ENCODE assay signal across 13 cellular contexts in the genomic region with DNA sequence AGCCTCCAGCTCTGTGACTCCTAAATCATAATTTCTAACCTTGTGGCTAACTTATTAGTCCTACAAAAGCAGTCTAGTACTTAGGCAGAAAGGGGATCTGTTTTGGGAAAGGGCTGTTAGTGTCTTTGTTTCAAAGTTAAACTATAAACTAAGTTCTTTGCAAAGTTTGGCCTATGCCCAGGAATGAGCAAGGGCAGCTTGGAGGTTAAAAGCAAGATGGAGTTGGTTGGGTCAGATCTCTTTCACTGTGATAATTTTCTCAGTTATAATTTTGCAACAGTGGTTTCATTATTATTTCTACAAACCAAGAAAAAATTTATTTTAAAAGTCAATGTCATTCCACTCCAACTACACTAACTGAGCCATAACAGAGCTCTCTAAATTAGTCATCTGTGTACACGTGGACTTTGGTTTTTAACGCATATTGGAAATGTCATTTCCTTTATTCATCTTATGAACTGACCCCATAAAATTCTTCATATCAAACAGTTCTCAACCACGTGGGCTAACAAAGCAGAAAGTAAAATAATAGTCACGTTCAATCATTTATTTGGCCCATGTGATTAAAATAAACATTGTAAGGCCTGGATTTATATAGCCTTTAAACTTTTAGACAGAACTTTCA.
A peak's percentile ranks its signal among the peaks of the same experiment; 100 is the strongest.
DNase-seq lines count a peak whose midpoint lies in the region; ATAC-seq and TF ChIP-seq lines count a peak whose summit lies in the region.
"Had no signal": no experiment of that assay in that cellular context is flagged by ENCODE, and none has a peak within 500 bp of the region (broad histone marks: within the 10 kb centered on the region; RNA-seq: fewer than 3 reads in every experiment).

No MANE protein-coding gene starts in this region.

- intact Hi-C loops in CD8-positive, alpha-beta T cell (cut with DNase I, micrococcal nuclease), result no loop called here
- intact Hi-C loops in lower lobe of right lung (cut with DNase I) (no loop called here), tibial artery (cut with DNase I; ENCODE audit: low total_unique reads) (no loop called here)

- H3K27me3 Mint-ChIP-seq in CD8-positive, alpha-beta T cell (ENCODE audit: low read depth), result peaks cover 2% of the 10 kb centered on the region

- no peak for DNase-seq in CD8-positive, alpha-beta T cell
- no peak for DNase-seq in lower lobe of right lung
- no peak for DNase-seq in tibial nerve (ENCODE audit: low spot score in 2 of 2)
- DNase-seq in tibial artery, result no peak
- DNase-seq: activated naive CD4-positive, alpha-beta T cell treated with anti-CD3 and anti-CD28 coated beads for 36 hours; DMS79; NCI-H2227 treated with DMSO at 0.1 percent for 48 hours had no signal

- TF ChIP-seq POLR2A in tibial nerve (IDR thresholded peaks at IDR 0.05), result no peak

- H3K27me3 ChIP-seq in liver (ENCODE audit: control insufficient read depth in 4 of 4, insufficient read depth in 4 of 4, low read length in 3 of 4), result no peaks in the 10 kb centered on the region
- no peaks in the 10 kb centered on the region for H3K27me3 ChIP-seq in CD8-positive, alpha-beta T cell (ENCODE audit: insufficient read depth, low read length)
- no peaks in the 10 kb centered on the region for H3K27me3 ChIP-seq in lower lobe of right lung (ENCODE audit: low read depth)
- H3K27me3 ChIP-seq in tibial nerve, result no peaks in the 10 kb centered on the region
- no peaks in the 10 kb centered on the region for H3K27me3 ChIP-seq in tibial artery

- CTCF ChIA-PET in CD8-positive, alpha-beta T cell (lab: Charles Lee), result no interaction called here

- H3K4me1 ChIP-seq in liver (ENCODE audit: control insufficient read depth in 4 of 4, insufficient read depth in 4 of 4, low read length in 3 of 4), result peaks cover 0 to 11% (median 7%) of the 10 kb centered on the region in 4 donors
- H3K4me1 ChIP-seq in CD8-positive, alpha-beta T cell (ENCODE audit: insufficient read depth, low read length), result no peaks in the 10 kb centered on the region
- no peaks in the 10 kb centered on the region for H3K4me1 ChIP-seq in lower lobe of right lung
- H3K4me1 ChIP-seq in tibial nerve, result no peaks in the 10 kb centered on the region
- H3K4me1 ChIP-seq in tibial artery, result no peaks in the 10 kb centered on the region

- H3K27ac ChIP-seq in liver (ENCODE audit: low read depth in 1 of 2, low read length in 2 of 2), result no peak overlapping the region
- H3K27ac ChIP-seq in CD8-positive, alpha-beta T cell (ENCODE audit: low read depth, low read length), result no peak overlapping the region
- no peak overlapping the region for H3K27ac ChIP-seq in lower lobe of right lung
- no peak overlapping the region for H3K27ac ChIP-seq in tibial nerve
- no peak overlapping the region for H3K27ac ChIP-seq in tibial artery
- H3K27ac ChIP-seq: epithelial cell of prostate had no signal

- no peaks in the 10 kb centered on the region for H3K4me1 Mint-ChIP-seq in CD8-positive, alpha-beta T cell (ENCODE audit: low read depth)

- TF ChIP-seq CTCF in liver (IDR thresholded peaks at IDR 0.05; ENCODE audit: low read depth, low read length, missing input control) (no peak), lower lobe of right lung (IDR thresholded peaks at IDR 0.05) (no peak), tibial nerve (IDR thresholded peaks at IDR 0.05) (no peak), tibial artery (IDR thresholded peaks at IDR 0.05) (no peak)
- TF ChIP-seq CTCF in CD8-positive, alpha-beta T cell (IDR thresholded peaks at IDR 0.05), result no peak

- TF ChIP-seq RAD21 in liver (IDR thresholded peaks at IDR 0.05), result no peak

- H3K27ac Mint-ChIP-seq in CD8-positive, alpha-beta T cell, result no peak overlapping the region
- H3K27ac Mint-ChIP-seq: activated naive CD4-positive, alpha-beta T cell treated with anti-CD3 and anti-CD28 coated beads for 36 hours had no signal

- POLR2A ChIA-PET in CD8-positive, alpha-beta T cell (lab: Charles Lee), result no interaction called here

- H3K9ac ChIP-seq in liver (ENCODE audit: low read depth in 1 of 2, low read length in 2 of 2), result no peak overlapping the region

- H3K9me3 ChIP-seq in liver (ENCODE audit: control insufficient read depth in 4 of 4, low read length in 3 of 4) (peaks cover 0 to 5% (median 0%) of the 10 kb centered on the region in 4 donors), lower lobe of right lung (no peaks in the 10 kb centered on the region), tibial nerve (peaks cover 0 to 17% (median 0%) of the 10 kb centered on the region in 4 donors), tibial artery (peaks cover 0 to 16% (median 13%) of the 10 kb centered on the region in 3 donors)
- H3K9me3 ChIP-seq in CD8-positive, alpha-beta T cell (ENCODE audit: low read length), result no peaks in the 10 kb centered on the region

- 38% methylated on average over 4 of the region's 4 CpGs for WGBS in liver
- 31 to 35% methylated on average over 4 of the region's 4 CpGs for WGBS in tibial nerve, 2 donors

- ATAC-seq in GM18520 (IDR thresholded peaks at IDR 0.05; ENCODE audit: unreplicated experiment), result peak; percentile 81
- ATAC-seq in GM21526 (IDR thresholded peaks at IDR 0.05; ENCODE audit: low FRiP score, unreplicated experiment), result peak; percentile 89
- peak; percentile 76 for ATAC-seq in HG03280 (IDR thresholded peaks at IDR 0.05; ENCODE audit: unreplicated experiment)
- ATAC-seq in CD8-positive, alpha-beta T cell, result no peak
- ATAC-seq in lower lobe of right lung, result no peak

- H3K4me3 ChIP-seq in liver (ENCODE audit: low read depth in 1 of 3, low read length in 3 of 3) (no peak overlapping the region), lower lobe of right lung (no peak overlapping the region), tibial nerve (no peak overlapping the region), tibial artery (no peak overlapping the region)
- H3K4me3 ChIP-seq in CD8-positive, alpha-beta T cell (ENCODE audit: low read depth, low read length), result no peak overlapping the region
- H3K4me3 ChIP-seq: lung had no signal

- H3K4me3 Mint-ChIP-seq in CD8-positive, alpha-beta T cell, result no peak overlapping the region
- H3K4me3 Mint-ChIP-seq: activated naive CD4-positive, alpha-beta T cell treated with anti-CD3 and anti-CD28 coated beads for 36 hours had no signal

- no peak for TF ChIP-seq EP300 in tibial nerve (IDR thresholded peaks at IDR 0.05)

- H3K9me3 Mint-ChIP-seq in CD8-positive, alpha-beta T cell, result no peaks in the 10 kb centered on the region
- H3K9me3 Mint-ChIP-seq: activated naive CD4-positive, alpha-beta T cell treated with anti-CD3 and anti-CD28 coated beads for 36 hours had no signal

- no peaks in the 10 kb centered on the region for H3K36me3 Mint-ChIP-seq in CD8-positive, alpha-beta T cell

- no peaks in the 10 kb centered on the region for H3K36me3 ChIP-seq in liver (ENCODE audit: control insufficient read depth in 4 of 4, insufficient read depth in 3 of 4, low read depth in 1 of 4, low read length in 3 of 4)
- no peaks in the 10 kb centered on the region for H3K36me3 ChIP-seq in CD8-positive, alpha-beta T cell (ENCODE audit: insufficient read depth, low read length)
- no peaks in the 10 kb centered on the region for H3K36me3 ChIP-seq in lower lobe of right lung
- no peaks in the 10 kb centered on the region for H3K36me3 ChIP-seq in tibial nerve
- H3K36me3 ChIP-seq in tibial artery, result no peaks in the 10 kb centered on the region

TF ChIP-seq in liver, 16 proteins besides CTCF, POLR2A, EP300 and RAD21 (continues in another document):
- TF ChIP-seq FOXA1 (IDR thresholded peaks at IDR 0.05) (no peak), HNF4A (conservative IDR thresholded peaks at IDR 0.05) (peak; percentile 47 to 76), RXRA (IDR thresholded peaks at IDR 0.05) (peak in 1 of 2 donors; percentile 37), FOXA2 (IDR thresholded peaks at IDR 0.05) (no peak), JUND (IDR thresholded peaks at IDR 0.05) (peak; percentile 54 to 67), GABPA (IDR thresholded peaks at IDR 0.05 in 1 of 2, conservative IDR thresholded peaks at IDR 0.05 in 1 of 2) (no peak), NR2F2 (IDR thresholded peaks at IDR 0.05) (no peak), YY1 (IDR thresholded peaks at IDR 0.05) (no peak)
- TF ChIP-seq, protein P1, sequence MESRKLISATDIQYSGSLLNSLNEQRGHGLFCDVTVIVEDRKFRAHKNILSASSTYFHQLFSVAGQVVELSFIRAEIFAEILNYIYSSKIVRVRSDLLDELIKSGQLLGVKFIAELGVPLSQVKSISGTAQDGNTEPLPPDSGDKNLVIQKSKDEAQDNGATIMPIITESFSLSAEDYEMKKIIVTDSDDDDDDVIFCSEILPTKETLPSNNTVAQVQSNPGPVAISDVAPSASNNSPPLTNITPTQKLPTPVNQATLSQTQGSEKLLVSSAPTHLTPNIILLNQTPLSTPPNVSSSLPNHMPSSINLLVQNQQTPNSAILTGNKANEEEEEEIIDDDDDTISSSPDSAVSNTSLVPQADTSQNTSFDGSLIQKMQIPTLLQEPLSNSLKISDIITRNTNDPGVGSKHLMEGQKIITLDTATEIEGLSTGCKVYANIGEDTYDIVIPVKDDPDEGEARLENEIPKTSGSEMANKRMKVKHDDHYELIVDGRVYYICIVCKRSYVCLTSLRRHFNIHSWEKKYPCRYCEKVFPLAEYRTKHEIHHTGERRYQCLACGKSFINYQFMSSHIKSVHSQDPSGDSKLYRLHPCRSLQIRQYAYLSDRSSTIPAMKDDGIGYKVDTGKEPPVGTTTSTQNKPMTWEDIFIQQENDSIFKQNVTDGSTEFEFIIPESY (IDR thresholded peaks at IDR 0.05), result no peak
- TF ChIP-seq, protein P2, sequence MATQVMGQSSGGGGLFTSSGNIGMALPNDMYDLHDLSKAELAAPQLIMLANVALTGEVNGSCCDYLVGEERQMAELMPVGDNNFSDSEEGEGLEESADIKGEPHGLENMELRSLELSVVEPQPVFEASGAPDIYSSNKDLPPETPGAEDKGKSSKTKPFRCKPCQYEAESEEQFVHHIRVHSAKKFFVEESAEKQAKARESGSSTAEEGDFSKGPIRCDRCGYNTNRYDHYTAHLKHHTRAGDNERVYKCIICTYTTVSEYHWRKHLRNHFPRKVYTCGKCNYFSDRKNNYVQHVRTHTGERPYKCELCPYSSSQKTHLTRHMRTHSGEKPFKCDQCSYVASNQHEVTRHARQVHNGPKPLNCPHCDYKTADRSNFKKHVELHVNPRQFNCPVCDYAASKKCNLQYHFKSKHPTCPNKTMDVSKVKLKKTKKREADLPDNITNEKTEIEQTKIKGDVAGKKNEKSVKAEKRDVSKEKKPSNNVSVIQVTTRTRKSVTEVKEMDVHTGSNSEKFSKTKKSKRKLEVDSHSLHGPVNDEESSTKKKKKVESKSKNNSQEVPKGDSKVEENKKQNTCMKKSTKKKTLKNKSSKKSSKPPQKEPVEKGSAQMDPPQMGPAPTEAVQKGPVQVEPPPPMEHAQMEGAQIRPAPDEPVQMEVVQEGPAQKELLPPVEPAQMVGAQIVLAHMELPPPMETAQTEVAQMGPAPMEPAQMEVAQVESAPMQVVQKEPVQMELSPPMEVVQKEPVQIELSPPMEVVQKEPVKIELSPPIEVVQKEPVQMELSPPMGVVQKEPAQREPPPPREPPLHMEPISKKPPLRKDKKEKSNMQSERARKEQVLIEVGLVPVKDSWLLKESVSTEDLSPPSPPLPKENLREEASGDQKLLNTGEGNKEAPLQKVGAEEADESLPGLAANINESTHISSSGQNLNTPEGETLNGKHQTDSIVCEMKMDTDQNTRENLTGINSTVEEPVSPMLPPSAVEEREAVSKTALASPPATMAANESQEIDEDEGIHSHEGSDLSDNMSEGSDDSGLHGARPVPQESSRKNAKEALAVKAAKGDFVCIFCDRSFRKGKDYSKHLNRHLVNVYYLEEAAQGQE (IDR thresholded peaks at IDR 0.05), result no peak

Comparison
In these comparisons a context has a peak if more than half of its experiments do, and no peak if none do; other contexts are left out.
1. ATAC-seq: peak in GM18520 (single experiment), GM21526 (single experiment) and HG03280 (single experiment); none in CD8-positive, alpha-beta T cell (single experiment) and lower lobe of right lung (0 of 2).